In the genomic region with DNA sequence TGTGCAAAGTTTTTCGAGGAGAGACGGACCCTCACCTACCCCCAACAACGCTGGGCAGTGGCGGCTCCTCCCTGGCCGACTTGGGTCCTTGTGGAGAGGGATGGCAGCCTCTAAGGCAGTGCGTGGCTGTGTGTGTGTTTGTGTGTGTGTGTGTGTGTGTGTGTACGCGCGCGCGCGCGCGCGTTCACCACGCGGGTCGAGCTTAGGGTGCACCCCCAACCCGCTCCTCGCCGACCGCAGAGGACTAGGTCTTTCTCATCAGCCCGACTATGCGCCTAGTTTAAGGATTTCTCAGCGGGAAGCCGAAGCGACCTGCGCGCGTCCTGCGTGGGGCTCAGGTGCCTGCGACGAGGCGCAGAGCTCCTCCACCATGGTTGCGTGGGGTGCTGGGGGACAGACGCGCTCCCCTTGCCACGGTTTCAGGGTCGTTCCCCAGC, we compare ENCODE assay signal across 7 cellular contexts. TPM values are rescaled to one million over a fixed set of nuclear protein-coding genes. Genes with fewer than 3 reads are reported as not detected.
A peak's percentile ranks its signal among the peaks of the same experiment; 100 is the strongest.
DNase-seq lines count a peak whose midpoint lies in the region; ATAC-seq and TF ChIP-seq lines count a peak whose summit lies in the region.

No MANE protein-coding gene starts in this region.

- H3K4me1 ChIP-seq in parathyroid adenoma: peaks cover 2% of the 10 kb centered on the region

- no peak for ATAC-seq in activated B cell treated with CpG ODN at 0.5 μM for 24 hours (ENCODE audit: low read depth)
- peak; percentile 7 for ATAC-seq in Right ventricle myocardium superior (ENCODE audit: poor library complexity)
- no peak for ATAC-seq in GM18870 (IDR thresholded peaks at IDR 0.05; ENCODE audit: unreplicated experiment)

- intact Hi-C loops in activated B cell treated with CpG ODN at 0.5 μM for 24 hours (cut with micrococcal nuclease): no loop called here
- intact Hi-C loops in Right ventricle myocardium superior (cut with DNase I): no loop called here

- peak overlapping the region; percentile 81 for H3K27ac ChIP-seq in parathyroid adenoma

- H3K4me2 ChIP-seq in parathyroid adenoma (ENCODE audit: low read length): peak overlapping the region; percentile 81

- POLR2A ChIA-PET in activated B cell treated with CpG ODN at 0.5 μM for 24 hours (lab: Charles Lee): no interaction called here

- DNase-seq in HFF-Myc (ENCODE audit: extremely low read depth, low read depth): no peak
- DNase-seq in activated B cell treated with CpG ODN at 0.5 μM for 24 hours: no peak
- DNase-seq in Right ventricle myocardium superior: peak; percentile 59
- no peak for DNase-seq in glomerular visceral epithelial cell (ENCODE audit: extremely low spot score)
- no peak for DNase-seq in NCI-H345 treated with DMSO at 0.1 percent for 48 hours (lab: John Stamatoyannopoulos, UW; ENCODE audit: unreplicated experiment)

- H2AFZ ChIP-seq in parathyroid adenoma: peak overlapping the region; percentile 6

- no peaks in the 10 kb centered on the region for H3K9me3 Mint-ChIP-seq in activated B cell treated with CpG ODN at 0.5 μM for 24 hours

- TF ChIP-seq CTCF in HFF-Myc (IDR thresholded peaks at IDR 0.05; ENCODE audit: low read depth, low read length, missing control alignments) (no peak), activated B cell treated with CpG ODN at 0.5 μM for 24 hours (IDR thresholded peaks at IDR 0.05) (no peak), parathyroid adenoma (IDR thresholded peaks at IDR 0.05) (no peak)

- H3K4me3 Mint-ChIP-seq in activated B cell treated with CpG ODN at 0.5 μM for 24 hours: peak overlapping the region; percentile 63

- no peaks in the 10 kb centered on the region for H3K9me3 ChIP-seq in parathyroid adenoma (ENCODE audit: control insufficient read depth, low read length)

- no peaks in the 10 kb centered on the region for H3K27me3 ChIP-seq in parathyroid adenoma (ENCODE audit: control insufficient read depth, insufficient read depth, low read length)

- peaks cover 50% of the 10 kb centered on the region for H3K27me3 Mint-ChIP-seq in activated B cell treated with CpG ODN at 0.5 μM for 24 hours

- H3K36me3 Mint-ChIP-seq in activated B cell treated with CpG ODN at 0.5 μM for 24 hours (ENCODE audit: low read depth): no peaks in the 10 kb centered on the region

- CTCF ChIA-PET in activated B cell treated with CpG ODN at 0.5 μM for 24 hours (lab: Charles Lee): no interaction called here

- peaks cover 25% of the 10 kb centered on the region for H3K4me1 Mint-ChIP-seq in activated B cell treated with CpG ODN at 0.5 μM for 24 hours

- H3K36me3 ChIP-seq in parathyroid adenoma (ENCODE audit: control insufficient read depth, insufficient read depth, low read length): no peaks in the 10 kb centered on the region

- H3K4me3 ChIP-seq in HFF-Myc (replicated peaks; ENCODE audit: low read depth, low read length) (peak overlapping the region; percentile 65), parathyroid adenoma (ENCODE audit: low read depth, low read length) (peak overlapping the region; percentile 82)

- H3K27ac Mint-ChIP-seq in activated B cell treated with CpG ODN at 0.5 μM for 24 hours: no peak overlapping the region

- H3K9ac ChIP-seq in parathyroid adenoma: no peak overlapping the region

- peaks cover 29% of the 10 kb centered on the region for H3K79me2 ChIP-seq in parathyroid adenoma

RNA-seq across cellular contexts. Expression of gene SOX13, which starts 0.9 kb away (rescaled TPM):
- not detected in 2 replicates for total RNA-seq in activated B cell treated with CpG ODN at 0.5 μM for 24 hours
- 12.4 TPM for total RNA-seq in Right ventricle myocardium superior

Comparison
In these comparisons a context has a peak if more than half of its experiments do, and no peak if none do; other contexts are left out.
1. RNA of gene SOX13, which starts 0.9 kb away (total RNA-seq): 12.4 TPM in Right ventricle myocardium superior (single experiment); not detected in activated B cell treated with CpG ODN at 0.5 μM for 24 hours; every median in the first group is over 10 times any median in the second.